ENCODE assay signal across 11 cellular contexts in genomic region chr15:60373327-60373726, GRCh38. TPM values are rescaled to one million over a fixed set of nuclear protein-coding genes. Genes with fewer than 3 reads are reported as not detected.
DNase-seq lines count a peak whose midpoint lies in the region; ATAC-seq, FAIRE-seq and TF ChIP-seq lines count a peak whose summit lies in the region.
"Had no signal": no experiment of that assay in that cellular context is flagged by ENCODE, and none has a peak within 500 bp of the region (broad histone marks: within the 10 kb centered on the region; RNA-seq: fewer than 3 reads in every experiment).

No MANE protein-coding gene starts in this region.

- H3K27ac Mint-ChIP-seq in astrocyte (ENCODE audit: unreplicated experiment): peak overlapping the region; percentile 100
- H3K27ac Mint-ChIP-seq: activated CD4-positive, alpha-beta T cell treated with anti-CD3 and anti-CD28 coated beads, Interleukin-2, amount 10 ng/mL, durations not matched to agents 7 days and 5 days had no signal

- peaks cover 74% of the 10 kb centered on the region for H3K36me3 ChIP-seq in astrocyte (ENCODE audit: insufficient read depth, low read length)
- peaks cover 84% of the 10 kb centered on the region for H3K36me3 ChIP-seq in mesodermal cell (ENCODE audit: control insufficient read depth, insufficient read depth, low read length)
- H3K36me3 ChIP-seq in thoracic aorta: peaks cover 7% of the 10 kb centered on the region
- peaks cover 2 to 7% of the 10 kb centered on the region in 2 donors for H3K36me3 ChIP-seq in kidney (ENCODE audit: control insufficient read depth in 1 of 2, insufficient read depth in 2 of 2, low read length in 2 of 2)

- peaks cover 91% of the 10 kb centered on the region for H3K4me1 Mint-ChIP-seq in astrocyte (ENCODE audit: low read depth, unreplicated experiment)

- ATAC-seq in thoracic aorta (ENCODE audit: insufficient number of reproducible peaks, low FRiP score, low read depth): no peak
- ATAC-seq in HG03342 (IDR thresholded peaks at IDR 0.05; ENCODE audit: unreplicated experiment): no peak

- intact Hi-C loops in kidney (cut with DNase I): no loop called here

- no peaks in the 10 kb centered on the region for H3K9me3 Mint-ChIP-seq in astrocyte (ENCODE audit: unreplicated experiment)
- H3K9me3 Mint-ChIP-seq: activated CD4-positive, alpha-beta T cell treated with anti-CD3 and anti-CD28 coated beads, Interleukin-2, amount 10 ng/mL, durations not matched to agents 7 days and 5 days had no signal

- H3K27ac ChIP-seq in astrocyte (ENCODE audit: low read depth, low read length): peak overlapping the region; percentile 99
- peak overlapping the region; percentile 99 for H3K27ac ChIP-seq in mesodermal cell (ENCODE audit: low read depth, low read length, severe bottlenecking)
- peak overlapping the region; percentile 91 to 92 for H3K27ac ChIP-seq in thoracic aorta
- no peak overlapping the region for H3K27ac ChIP-seq in kidney (ENCODE audit: low read depth in 2 of 2, low read length in 2 of 2)

- H2AFZ ChIP-seq in astrocyte (ENCODE audit: low read depth, low read length): no peak overlapping the region

- no peaks in the 10 kb centered on the region for H3K9me3 ChIP-seq in astrocyte (ENCODE audit: insufficient read depth, low read depth, low read length)
- no peaks in the 10 kb centered on the region for H3K9me3 ChIP-seq in mesodermal cell (ENCODE audit: control insufficient read depth, low read length)
- no peaks in the 10 kb centered on the region for H3K9me3 ChIP-seq in thoracic aorta
- H3K9me3 ChIP-seq in kidney (ENCODE audit: control insufficient read depth in 1 of 2, low read length in 2 of 2): no peaks in the 10 kb centered on the region

- H3K9ac ChIP-seq in astrocyte (ENCODE audit: low read length) (peak overlapping the region; percentile 87), kidney (ENCODE audit: low read length in 2 of 2) (no peak overlapping the region)

- H3K4me3 ChIP-seq in astrocyte (ENCODE audit: insufficient read depth, low read depth, low read length) (no peak overlapping the region), mesodermal cell (ENCODE audit: extremely low read depth, insufficient read depth, low read length, poor library complexity, severe bottlenecking) (no peak overlapping the region), thoracic aorta (no peak overlapping the region), kidney (ENCODE audit: low read length in 2 of 2) (no peak overlapping the region)

- peaks cover 35% of the 10 kb centered on the region for H4K20me1 ChIP-seq in astrocyte (ENCODE audit: insufficient read depth, low read length)

- FAIRE-seq in astrocyte (lab: Jason Lieb, UNC) (no peak), kidney (lab: Jason Lieb, UNC) (no peak)

- 86 to 92% methylated on average over 2 of the region's 3 CpGs for WGBS in mesodermal cell (ENCODE audit: insufficient coverage in 2 of 2), 2 experiments

- H3K4me3 Mint-ChIP-seq in astrocyte (ENCODE audit: unreplicated experiment): no peak overlapping the region
- H3K4me3 Mint-ChIP-seq: activated CD4-positive, alpha-beta T cell treated with anti-CD3 and anti-CD28 coated beads, Interleukin-2, amount 10 ng/mL, durations not matched to agents 7 days and 5 days had no signal

- DNase-seq in NCI-H2171 treated with DMSO at 0.1 percent for 48 hours (lab: John Stamatoyannopoulos, UW) (peak; percentile 59), NCI-H2171 (lab: John Stamatoyannopoulos, UW) (no peak), astrocyte (ENCODE audit: low read depth) (no peak), thoracic aorta (ENCODE audit: low spot score) (no peak), NCI-H510A (lab: John Stamatoyannopoulos, UW) (no peak), kidney (no peak)
- DNase-seq: ACHN; activated CD4-positive, alpha-beta T cell treated with anti-CD3 and anti-CD28 coated beads, Interleukin-2, amount 10 ng/mL, durations not matched to agents 7 days and 5 days; NCI-H345 had no signal

- H3K36me3 Mint-ChIP-seq in astrocyte (ENCODE audit: low read depth, unreplicated experiment): peaks cover 43% of the 10 kb centered on the region

- no peaks in the 10 kb centered on the region for H3K27me3 Mint-ChIP-seq in astrocyte (ENCODE audit: low read depth, unreplicated experiment)
- H3K27me3 Mint-ChIP-seq: activated CD4-positive, alpha-beta T cell treated with anti-CD3 and anti-CD28 coated beads, Interleukin-2, amount 10 ng/mL, durations not matched to agents 7 days and 5 days had no signal

- TF ChIP-seq CTCF in astrocyte (IDR thresholded peaks at IDR 0.05; ENCODE audit: insufficient read depth, low read depth, low read length) (no peak), thoracic aorta (IDR thresholded peaks at IDR 0.05) (no peak), kidney (IDR thresholded peaks at IDR 0.05; ENCODE audit: borderline replicate concordance, extremely low read depth, insufficient read depth) (no peak)

- H3K4me2 ChIP-seq in astrocyte (ENCODE audit: low read length): peak overlapping the region; percentile 58

- H3K79me2 ChIP-seq in astrocyte (ENCODE audit: insufficient read depth, low read length): peaks cover 76% of the 10 kb centered on the region

- H3K4me1 ChIP-seq in astrocyte (ENCODE audit: insufficient read depth, low read length) (peaks cover 88% of the 10 kb centered on the region), mesodermal cell (ENCODE audit: control insufficient read depth, insufficient read depth, low read length, poor library complexity, severe bottlenecking) (peaks cover 88% of the 10 kb centered on the region), thoracic aorta (ENCODE audit: control insufficient read depth in 1 of 2, low read depth in 2 of 2) (peaks cover 88 to 89% of the 10 kb centered on the region in 2 donors), kidney (ENCODE audit: control insufficient read depth in 1 of 2, insufficient read depth in 1 of 2, low read depth in 1 of 2, low read length in 2 of 2) (peaks cover 5 to 13% of the 10 kb centered on the region in 2 donors)

- H3K27me3 ChIP-seq in astrocyte (ENCODE audit: insufficient read depth, low read length) (no peaks in the 10 kb centered on the region), thoracic aorta (replicated peaks; ENCODE audit: insufficient read depth) (no peaks in the 10 kb centered on the region)

RNA-seq across cellular contexts. Expression of gene ANXA2, which starts 24.5 kb away (rescaled TPM):
- 2,269 and 2,599 TPM in 2 replicates for total RNA-seq in astrocyte
- 1,317 TPM for polyA plus RNA-seq in mesodermal cell (2013, experiment 1 of 2)
- 1,257 TPM for polyA plus RNA-seq in mesodermal cell (2013, experiment 2 of 2)
- total RNA-seq in thoracic aorta: 100 to 1,000 TPM; 752 to 812 TPM
- total RNA-seq in kidney: 867 TPM
- polyA plus RNA-seq in kidney (ENCODE audit: insufficient read depth, low read depth, low replicate concordance): 383 TPM

Comparison
In these comparisons a context has a peak if more than half of its experiments do, and no peak if none do; other contexts are left out.
1. H3K27ac ChIP-seq: peak in astrocyte (single experiment), mesodermal cell (single experiment) and thoracic aorta (2 of 2); none in kidney (0 of 2).